Comparison of ENCODE assay signal across 24 cellular contexts in the genomic region with DNA sequence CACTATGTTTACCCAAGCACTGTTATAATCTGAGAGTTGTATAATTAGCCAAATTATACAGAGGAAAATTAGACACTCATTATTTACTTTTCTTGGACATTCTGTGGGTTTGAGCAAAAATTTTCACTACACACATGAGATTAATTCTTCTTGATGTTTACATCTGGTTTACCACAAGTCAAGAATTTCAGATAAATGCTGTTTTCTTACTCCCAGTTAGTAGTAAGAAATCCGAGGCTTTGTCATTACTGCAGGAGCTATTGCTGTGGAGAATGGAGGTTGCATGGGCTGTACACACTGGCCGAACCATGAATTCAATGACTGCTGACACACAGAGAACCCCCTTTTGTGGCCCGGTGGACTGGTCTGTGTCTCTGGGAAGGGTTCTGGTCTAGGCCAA.
"Had no signal": no experiment of that assay in that cellular context is flagged by ENCODE, and none has a peak within 500 bp of the region (broad histone marks: within the 10 kb centered on the region; RNA-seq: fewer than 3 reads in every experiment).

No MANE protein-coding gene starts in this region.

- ATAC-seq: left colon; left lung; lower lobe of right lung; mucosa of descending colon; naive thymus-derived CD4-positive, alpha-beta T cell; natural killer cell treated with Interleukin-12 subunit alpha and Interleukin-12 subunit beta and Interleukin-15 and Interleukin-18, amount 100 ng/mL, for 72 hours; right lobe of liver; upper lobe of right lung had no signal

- H3K4me3 ChIP-seq: hepatocyte, left lung, lower lobe of right lung, mucosa of descending colon, ovary, right atrium auricular region, right lobe of liver, suprapubic skin, thoracic aorta, tibial artery, upper lobe of right lung, uterus had no signal

- H3K27ac ChIP-seq: hepatocyte, left lung, lower lobe of right lung, ovary, right atrium auricular region, right lobe of liver, suprapubic skin, thoracic aorta, tibial artery, upper lobe of right lung, uterus had no signal

- H3K36me3 ChIP-seq: left lung, lower lobe of right lung, ovary, right atrium auricular region, right lobe of liver, suprapubic skin, thoracic aorta, tibial artery, upper lobe of right lung, uterus had no signal

- H3K27me3 ChIP-seq: hepatocyte, left lung, ovary, right atrium auricular region, right lobe of liver, suprapubic skin, tibial artery, upper lobe of right lung, uterus had no signal

- H3K79me2 ChIP-seq: hepatocyte had no signal

- DNase-seq: kidney; left colon; left lung; lower lobe of right lung; mammary epithelial cell; midbrain; mucosa of descending colon; naive thymus-derived CD4-positive, alpha-beta T cell; ovary; right lobe of liver; stimulated activated CD4-positive, alpha-beta T cell treated with anti-CD3 and anti-CD28 coated beads, Interleukin-12 subunit alpha, Interleukin-12 subunit beta, amount 100 ng/mL, for 4 hours; stimulated activated CD4-positive, alpha-beta T cell treated with anti-CD3 and anti-CD28 coated beads, Interleukin-15, amount 100 ng/mL, for 24 hours; stimulated activated CD4-positive, alpha-beta T cell treated with anti-CD3 and anti-CD28 coated beads, Interleukin-2, amount 100 ng/mL, for 24 hours; stimulated activated CD4-positive, alpha-beta T cell treated with anti-CD3 and anti-CD28 coated beads, Interleukin-4, amount 100 ng/mL, for 1 hour; stimulated activated naive CD4-positive, alpha-beta T cell; tibial artery; trophoblast cell; upper lobe of right lung; uterus had no signal

- H3K4me1 ChIP-seq: left lung, lower lobe of right lung, right atrium auricular region, right lobe of liver, suprapubic skin, upper lobe of right lung, uterus had no signal

- H3K4me2 ChIP-seq: hepatocyte had no signal
